In genomic region chr10:43105119-43105792, GRCh38 we compare ENCODE assay signal across 8 cellular contexts. TPM values are rescaled to one million over a fixed set of nuclear protein-coding genes. Genes with fewer than 3 reads are reported as not detected.
DNase-seq lines count a peak whose midpoint lies in the region; TF ChIP-seq lines count a peak whose summit lies in the region.

No MANE protein-coding gene starts in this region.

- TF ChIP-seq POLR2A in uterus (IDR thresholded peaks at IDR 0.05) = no peak

- CTCF ChIA-PET in GM10248 (lab: Yijun Ruan, JAX) = interaction anchor here (0.9 to 1.1 kb wide), 2 partner anchors 93 to 347 kb away, joined by 3 read pairs; no protein-coding TSS in a partner anchor

- peak overlapping the region; percentile 100 for H2AFZ ChIP-seq in hepatocyte

- H3K4me3 Mint-ChIP-seq in T-helper 2 cell treated with Interferon-gamma antibody and Interleukin-4, amounts not matched to agents 5 μg/mL and 100 μg/mL, for 36 hours = peak overlapping the region; percentile 74

- H3K36me3 Mint-ChIP-seq in T-helper 2 cell treated with Interferon-gamma antibody and Interleukin-4, amounts not matched to agents 5 μg/mL and 100 μg/mL, for 36 hours (ENCODE audit: low read depth) = no peaks in the 10 kb centered on the region

- peak overlapping the region; percentile 100 for H3K4me2 ChIP-seq in hepatocyte

- H3K4me3 ChIP-seq in HAP-1 (peak overlapping the region; percentile 39), ascending aorta (peak overlapping the region; percentile 73 to 74), hepatocyte (peak overlapping the region; percentile 77), uterus (peak overlapping the region; percentile 43 to 51)

- H4K20me1 ChIP-seq in hepatocyte (ENCODE audit: insufficient read depth, poor library complexity, severe bottlenecking) = no peaks in the 10 kb centered on the region

- TF ChIP-seq CTCF in GM10248 (IDR thresholded peaks at IDR 0.05; ENCODE audit: control extremely low read depth, extremely low read depth, low read depth, missing control alignments) (peak; percentile 99), ascending aorta (IDR thresholded peaks at IDR 0.05) (peak; percentile 96 to 99 (median 99)), hepatocyte (IDR thresholded peaks at IDR 0.05; ENCODE audit: poor library complexity) (peak; percentile 99), uterus (IDR thresholded peaks at IDR 0.05) (peak; percentile 99 to 100 (median 99))

- H3K9me3 Mint-ChIP-seq in T-helper 2 cell treated with Interferon-gamma antibody and Interleukin-4, amounts not matched to agents 5 μg/mL and 100 μg/mL, for 36 hours = no peaks in the 10 kb centered on the region

- POLR2A ChIA-PET in GM10248 (lab: Yijun Ruan, JAX) = no interaction called here

- H3K27ac ChIP-seq in ascending aorta (no peak overlapping the region), hepatocyte (no peak overlapping the region), uterus (no peak overlapping the region)

- H3K79me2 ChIP-seq in hepatocyte = no peaks in the 10 kb centered on the region

- peaks cover 6% of the 10 kb centered on the region for H3K4me1 Mint-ChIP-seq in T-helper 2 cell treated with Interferon-gamma antibody and Interleukin-4, amounts not matched to agents 5 μg/mL and 100 μg/mL, for 36 hours (ENCODE audit: low read depth)

- H3K27ac Mint-ChIP-seq in T-helper 2 cell treated with Interferon-gamma antibody and Interleukin-4, amounts not matched to agents 5 μg/mL and 100 μg/mL, for 36 hours = peak overlapping the region; percentile 36

- H3K4me1 ChIP-seq in HAP-1 (peaks cover 5% of the 10 kb centered on the region), ascending aorta (peaks cover 0 to 3% of the 10 kb centered on the region in 2 donors), hepatocyte (ENCODE audit: insufficient read depth) (peaks cover 10% of the 10 kb centered on the region), uterus (peaks cover 0 to 8% of the 10 kb centered on the region in 2 donors)

- H3K9me3 ChIP-seq in HAP-1 = no peaks in the 10 kb centered on the region
- H3K9me3 ChIP-seq in ascending aorta = no peaks in the 10 kb centered on the region
- H3K9me3 ChIP-seq in hepatocyte (ENCODE audit: low read depth) = no peaks in the 10 kb centered on the region
- no peaks in the 10 kb centered on the region for H3K9me3 ChIP-seq in uterus

- H3K27me3 Mint-ChIP-seq in T-helper 2 cell treated with Interferon-gamma antibody and Interleukin-4, amounts not matched to agents 5 μg/mL and 100 μg/mL, for 36 hours (ENCODE audit: low read depth) = peaks cover 25% of the 10 kb centered on the region

- no peaks in the 10 kb centered on the region for H3K9me2 ChIP-seq in hepatocyte (replicated peaks; ENCODE audit: insufficient read depth)

- 2% methylated on average over 57 of the region's 64 CpGs for WGBS in hepatocyte (ENCODE audit: low lambda C conversion rate, missing lambda C conversion rate)

- H3K36me3 ChIP-seq in HAP-1 (replicated peaks) (no peaks in the 10 kb centered on the region), ascending aorta (no peaks in the 10 kb centered on the region), hepatocyte (replicated peaks; ENCODE audit: insufficient read depth, low read depth) (no peaks in the 10 kb centered on the region), uterus (no peaks in the 10 kb centered on the region)

- intact Hi-C loops in ascending aorta (cut with DNase I) = loop anchor here (1.0 kb wide), 2 partner anchors 239 to 352 kb away; no protein-coding TSS in a partner anchor
- intact Hi-C loops in uterus (cut with DNase I; ENCODE audit: low total_unique reads) = no loop called here

- peak; percentile 91 for DNase-seq in GM10248 (ENCODE audit: extremely low spot score)
- DNase-seq in HAP-1 (ENCODE audit: low spot score in 2 of 2) = peak; percentile 79 to 88
- DNase-seq in M059J (ENCODE audit: low read depth) = peak; percentile 53
- DNase-seq in T-helper 2 cell treated with Interferon-gamma antibody and Interleukin-4, amounts not matched to agents 5 μg/mL and 100 μg/mL, for 36 hours (ENCODE audit: low spot score) = peak; percentile 82
- peak in 1 of 2 donors; percentile 84 for DNase-seq in ascending aorta (ENCODE audit: low spot score in 2 of 2)
- peak; percentile 87 for DNase-seq in hepatocyte (ENCODE audit: low spot score)
- DNase-seq in putamen (ENCODE audit: low spot score) = peak; percentile 44
- peak; percentile 72 to 80 for DNase-seq in uterus

- H3K27me3 ChIP-seq in HAP-1 (ENCODE audit: low read depth) = no peaks in the 10 kb centered on the region
- H3K27me3 ChIP-seq in ascending aorta = no peaks in the 10 kb centered on the region
- peaks cover 27% of the 10 kb centered on the region for H3K27me3 ChIP-seq in hepatocyte
- H3K27me3 ChIP-seq in uterus = no peaks in the 10 kb centered on the region

- in situ Hi-C loops in HAP-1 (cut with MboI; ENCODE audit: low sequenced_read_pairs) = loop anchor here (10.0 kb wide), 1 partner anchor 230 kb away; no protein-coding TSS in a partner anchor

RNA-seq across cellular contexts. Expression of gene RET, which starts 28.4 kb away (rescaled TPM):
- total RNA-seq in M059J (2014; rRNA removed; shearing (Covaris generic)) = 0.15 TPM in 1 of 2 replicates, not detected in the other
- total RNA-seq in ascending aorta = not detected
- total RNA-seq in hepatocyte = 0.44 and 0.50 TPM in 2 replicates
- polyA plus RNA-seq in hepatocyte = not detected in 2 replicates
- 1 to 10 TPM in 2 of 4 donors, under 1 TPM in 2; under 0.01 to 6.3 (median 1.0) TPM for total RNA-seq in uterus

RNA-seq across cellular contexts. Expression of gene CSGALNACT2, which starts 33.0 kb away (rescaled TPM):
- 2.0 and 4.5 TPM in 2 replicates for total RNA-seq in M059J (2014; rRNA removed; shearing (Covaris generic))
- total RNA-seq in ascending aorta = 19.7 TPM
- total RNA-seq in hepatocyte = 13.9 and 15.2 TPM in 2 replicates
- polyA plus RNA-seq in hepatocyte = 7.7 and 8.9 TPM in 2 replicates
- total RNA-seq in uterus = 10 to 100 TPM; 18.4 to 43.7 (median 25.1) TPM
